Comparison of ENCODE assay signal across 1 cellular context in genomic region chr4:145056325-145057130, GRCh38.
TF ChIP-seq lines count a peak whose summit lies in the region.

No MANE protein-coding gene starts in this region.

TF ChIP-seq in H1, 55 proteins besides CTCF, POLR2A, EP300 and RAD21:
- TF ChIP-seq JUN (IDR thresholded peaks at IDR 0.05; ENCODE audit: low read depth, low read length) (no peak), CEBPB (IDR thresholded peaks at IDR 0.05; ENCODE audit: low read depth, low read length) (0 out of 2 replicates have a peak, but pooled peaks have one; percentile 21)
